ENCODE assay signal across 19 cellular contexts in the genomic region with DNA sequence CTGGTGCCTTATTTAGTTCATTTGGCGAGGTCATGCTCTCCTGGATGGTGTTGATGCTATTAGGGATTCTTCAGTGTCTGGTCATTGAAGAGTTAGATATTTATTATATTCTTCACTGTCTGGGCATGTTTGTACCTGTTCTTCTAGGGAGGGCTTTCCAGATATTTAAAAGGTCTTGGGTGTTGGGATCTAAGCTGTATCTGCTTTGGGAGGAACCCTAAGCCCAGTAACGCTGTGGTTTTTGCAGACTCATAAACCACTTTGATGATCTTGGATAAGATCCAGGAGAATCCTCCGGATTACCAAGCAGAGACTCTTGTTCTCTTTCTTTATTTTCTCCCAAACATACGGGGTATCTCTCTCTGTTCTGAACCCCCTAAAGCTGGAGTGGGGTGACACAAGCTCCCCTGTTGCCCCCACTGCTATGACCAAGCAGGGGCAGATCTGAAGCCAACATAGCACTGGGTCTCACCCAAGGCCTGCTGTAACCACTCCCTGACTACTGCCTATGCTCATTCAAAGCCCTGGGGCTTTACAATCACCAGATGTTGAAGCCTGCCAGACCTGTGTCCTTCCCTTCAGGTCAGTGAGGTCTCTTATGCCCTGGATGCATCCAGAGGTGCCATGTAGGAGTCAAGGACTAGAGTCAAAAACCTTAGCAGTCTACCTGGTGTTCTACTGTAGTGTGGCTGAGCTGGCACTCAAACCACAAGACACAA.
A peak's percentile ranks its signal among the peaks of the same experiment; 100 is the strongest.
DNase-seq lines count a peak whose midpoint lies in the region; ATAC-seq, FAIRE-seq and TF ChIP-seq lines count a peak whose summit lies in the region.
"Had no signal": no experiment of that assay in that cellular context is flagged by ENCODE, and none has a peak within 500 bp of the region (broad histone marks: within the 10 kb centered on the region; RNA-seq: fewer than 3 reads in every experiment).

No MANE protein-coding gene starts in this region.

- WGBS in prostate gland: 48% methylated on average over 4 of the region's 4 CpGs

- H3K4me1 ChIP-seq in breast epithelium: no peaks in the 10 kb centered on the region
- no peaks in the 10 kb centered on the region for H3K4me1 ChIP-seq in prostate gland (replicated peaks)

- TF ChIP-seq CTCF in MCF 10A (IDR thresholded peaks at IDR 0.05; ENCODE audit: unreplicated experiment): no peak
- TF ChIP-seq CTCF in breast epithelium (IDR thresholded peaks at IDR 0.05): no peak
- TF ChIP-seq CTCF in bronchial epithelial cell (IDR thresholded peaks at IDR 0.05; ENCODE audit: insufficient read depth, low read length, severe bottlenecking): no peak
- TF ChIP-seq CTCF in fibroblast of villous mesenchyme (IDR thresholded peaks at IDR 0.05; ENCODE audit: insufficient read depth, low read depth, low read length): no peak
- TF ChIP-seq CTCF in prostate gland (IDR thresholded peaks at IDR 0.05): no peak

- H3K9me3 Mint-ChIP-seq in MCF 10A (ENCODE audit: unreplicated experiment): peaks cover 12% of the 10 kb centered on the region
- H3K9me3 Mint-ChIP-seq in activated naive CD4-positive, alpha-beta T cell treated with anti-CD3 and anti-CD28 coated beads for 36 hours: no peaks in the 10 kb centered on the region
- H3K9me3 Mint-ChIP-seq: CD8-positive, alpha-beta T cell had no signal

- H3K27ac ChIP-seq in breast epithelium: no peak overlapping the region
- no peak overlapping the region for H3K27ac ChIP-seq in prostate gland
- H3K27ac ChIP-seq: 22Rv1, HL-60 had no signal

- DNase-seq in MCF 10A (ENCODE audit: unreplicated experiment) (peak; percentile 71), breast epithelium (ENCODE audit: low spot score in 2 of 2) (no peak), bronchial epithelial cell (ENCODE audit: low read depth) (peak; percentile 69), fibroblast of villous mesenchyme (ENCODE audit: low read depth) (peak; percentile 0), prostate gland (ENCODE audit: low spot score) (no peak), NCI-H2029 (lab: John Stamatoyannopoulos, UW) (no peak)
- no peak for DNase-seq in activated naive CD4-positive, alpha-beta T cell treated with anti-CD3 and anti-CD28 coated beads for 36 hours
- DNase-seq: CD8-positive, alpha-beta T cell; DMS79; MV-4-11; NCI-H1417 treated with DMSO at 0.1 percent for 48 hours; NCI-H2029 treated with DMSO at 0.1 percent for 48 hours; NCI-H774 had no signal

- H3K27me3 ChIP-seq in breast epithelium (peaks cover 0 to 48% of the 10 kb centered on the region in 2 donors), bronchial epithelial cell (ENCODE audit: control insufficient read depth, insufficient read depth, low read length) (no peaks in the 10 kb centered on the region), prostate gland (replicated peaks; ENCODE audit: insufficient read depth) (no peaks in the 10 kb centered on the region)

- BruUV-seq in MCF 10A (replicated peaks; lab: Mats Ljungman, UMichigan): no TSS peak

- no peak overlapping the region for H3K4me3 Mint-ChIP-seq in MCF 10A (ENCODE audit: unreplicated experiment)
- no peak overlapping the region for H3K4me3 Mint-ChIP-seq in activated naive CD4-positive, alpha-beta T cell treated with anti-CD3 and anti-CD28 coated beads for 36 hours
- H3K4me3 Mint-ChIP-seq: CD8-positive, alpha-beta T cell had no signal

- POLR2A ChIA-PET in MCF 10A (lab: Yijun Ruan, JAX): interaction anchor here (0.6 to 1.6 kb wide), 2 partner anchors 18 to 23 kb away, joined by 3 to 4 read pairs; no protein-coding TSS in a partner anchor

- no peak for FAIRE-seq in bronchial epithelial cell (lab: Jason Lieb, UNC)
- FAIRE-seq: D721Med, G401.6 had no signal

- ATAC-seq in GM19463 (IDR thresholded peaks at IDR 0.05; ENCODE audit: unreplicated experiment): no peak
- ATAC-seq: CD8-positive, alpha-beta T cell; HCT116 had no signal

- H3K9me3 ChIP-seq in breast epithelium (peaks cover 0 to 3% of the 10 kb centered on the region in 2 donors), prostate gland (no peaks in the 10 kb centered on the region)

- H3K4me1 Mint-ChIP-seq in MCF 10A (ENCODE audit: insufficient read depth, unreplicated experiment): peaks cover 13% of the 10 kb centered on the region
- H3K4me1 Mint-ChIP-seq in activated naive CD4-positive, alpha-beta T cell treated with anti-CD3 and anti-CD28 coated beads for 36 hours (ENCODE audit: low read depth): no peaks in the 10 kb centered on the region

- H3K27ac Mint-ChIP-seq in MCF 10A (ENCODE audit: low read depth, unreplicated experiment): peak overlapping the region; percentile 13
- no peak overlapping the region for H3K27ac Mint-ChIP-seq in activated naive CD4-positive, alpha-beta T cell treated with anti-CD3 and anti-CD28 coated beads for 36 hours
- H3K27ac Mint-ChIP-seq: CD8-positive, alpha-beta T cell had no signal

- CTCF ChIA-PET in MCF 10A (lab: Yijun Ruan, JAX): no interaction called here
- CTCF ChIA-PET in activated naive CD4-positive, alpha-beta T cell treated with anti-CD3 and anti-CD28 coated beads for 36 hours (lab: Charles Lee): no interaction called here

- TF ChIP-seq POLR2A in breast epithelium (IDR thresholded peaks at IDR 0.05): no peak
- no peak for TF ChIP-seq POLR2A in prostate gland (IDR thresholded peaks at IDR 0.05)

- H3K4me3 ChIP-seq in breast epithelium: no peak overlapping the region
- no peak overlapping the region for H3K4me3 ChIP-seq in bronchial epithelial cell (ENCODE audit: low read depth, low read length)
- H3K4me3 ChIP-seq in fibroblast of villous mesenchyme (ENCODE audit: low read depth, low read length): no peak overlapping the region
- no peak overlapping the region for H3K4me3 ChIP-seq in prostate gland

- H3K36me3 ChIP-seq in breast epithelium (no peaks in the 10 kb centered on the region), bronchial epithelial cell (ENCODE audit: control insufficient read depth, insufficient read depth, low read length) (no peaks in the 10 kb centered on the region), prostate gland (no peaks in the 10 kb centered on the region)

- intact Hi-C loops in MCF 10A (cut with micrococcal nuclease): loop anchor here (1.0 kb wide), 1 partner anchor 23 kb away; no protein-coding TSS in a partner anchor
- intact Hi-C loops in breast epithelium (cut with DNase I; ENCODE audit: low total_unique reads): no loop called here
- intact Hi-C loops in prostate gland (cut with DNase I): no loop called here
- intact Hi-C loops in activated naive CD4-positive, alpha-beta T cell treated with anti-CD3 and anti-CD28 coated beads for 36 hours (cut with micrococcal nuclease): no loop called here

- peaks cover 61% of the 10 kb centered on the region for H3K27me3 Mint-ChIP-seq in MCF 10A (ENCODE audit: insufficient read depth, unreplicated experiment)
- no peaks in the 10 kb centered on the region for H3K27me3 Mint-ChIP-seq in activated naive CD4-positive, alpha-beta T cell treated with anti-CD3 and anti-CD28 coated beads for 36 hours (ENCODE audit: low read depth)

- H3K36me3 Mint-ChIP-seq in MCF 10A (ENCODE audit: insufficient read depth, unreplicated experiment): no peaks in the 10 kb centered on the region
- no peaks in the 10 kb centered on the region for H3K36me3 Mint-ChIP-seq in activated naive CD4-positive, alpha-beta T cell treated with anti-CD3 and anti-CD28 coated beads for 36 hours (ENCODE audit: low read depth)
- H3K36me3 Mint-ChIP-seq: CD8-positive, alpha-beta T cell had no signal

Comparison
In these comparisons a context has a peak if more than half of its experiments do, and no peak if none do; other contexts are left out.
1. DNase-seq: peak in MCF 10A (single experiment), bronchial epithelial cell (single experiment) and fibroblast of villous mesenchyme (single experiment); none in breast epithelium (0 of 2), prostate gland (single experiment), activated naive CD4-positive, alpha-beta T cell treated with anti-CD3 and anti-CD28 coated beads for 36 hours (single experiment) and NCI-H2029 (single experiment).